Comparison of ENCODE assay signal across 8 cellular contexts in genomic region chr21:36319767-36320420, GRCh38. TPM values are rescaled to one million over a fixed set of nuclear protein-coding genes. Genes with fewer than 3 reads are reported as not detected.
DNase-seq lines count a peak whose midpoint lies in the region; ATAC-seq and TF ChIP-seq lines count a peak whose summit lies in the region.

Gene MORC3 (plus strand): TSS chr21:36320197. CDS start chr21:36320265, 68 bp downstream.

- no peak for TF ChIP-seq CTCF in epithelial cell of proximal tubule (conservative IDR thresholded peaks at IDR 0.05; ENCODE audit: low read depth, low read length)

- no peaks in the 10 kb centered on the region for H3K9me3 Mint-ChIP-seq in activated T-cell treated with anti-CD3 and anti-CD28 coated beads, Interleukin-2, amount 50 U/mL, for 24 hours

- peak within 1 kb of the TSS; percentile 92 for H3K4me3 ChIP-seq in epithelial cell of proximal tubule (ENCODE audit: low read depth, low read length)

- peaks cover 35% of the 10 kb centered on the region for H3K4me1 Mint-ChIP-seq in activated T-cell treated with anti-CD3 and anti-CD28 coated beads, Interleukin-2, amount 50 U/mL, for 24 hours (ENCODE audit: low read depth)

- H3K27me3 Mint-ChIP-seq in activated T-cell treated with anti-CD3 and anti-CD28 coated beads, Interleukin-2, amount 50 U/mL, for 24 hours = no peaks in the 10 kb centered on the region

- peak; percentile 98 for DNase-seq in DMS53 (lab: John Stamatoyannopoulos, UW)
- peak; percentile 100 for DNase-seq in KBM-7
- peak; percentile 99 for DNase-seq in activated T-cell treated with anti-CD3 and anti-CD28 coated beads, Interleukin-2, amount 50 U/mL, for 24 hours
- DNase-seq in epithelial cell of proximal tubule (ENCODE audit: low read depth) = peak; percentile 80
- peak; percentile 98 for DNase-seq in mucosa of gallbladder (ENCODE audit: low spot score)
- peak; percentile 95 to 96 for DNase-seq in stimulated activated CD8-positive, alpha-beta memory T cell treated with anti-CD3 and anti-CD28 coated beads, Interleukin-4, amount 100 ng/mL, for 4 hours (ENCODE audit: low read depth in 2 of 2, low spot score in 1 of 2)

- peak within 1 kb of the TSS; percentile 90 for H3K4me3 Mint-ChIP-seq in activated T-cell treated with anti-CD3 and anti-CD28 coated beads, Interleukin-2, amount 50 U/mL, for 24 hours

- in situ Hi-C loops in KBM-7 (cut with MboI; ENCODE audit: low pct_unique_long_range_greater_than_20kb, low sequenced_read_pairs) = no loop called here

- H3K36me3 Mint-ChIP-seq in activated T-cell treated with anti-CD3 and anti-CD28 coated beads, Interleukin-2, amount 50 U/mL, for 24 hours (ENCODE audit: low read depth) = peaks cover 34% of the 10 kb centered on the region

- ATAC-seq in GM21717 (IDR thresholded peaks at IDR 0.05; ENCODE audit: unreplicated experiment) = peak; percentile 85

- peak within 1 kb of the TSS; percentile 97 for H3K27ac Mint-ChIP-seq in activated T-cell treated with anti-CD3 and anti-CD28 coated beads, Interleukin-2, amount 50 U/mL, for 24 hours

TF ChIP-seq in PFSK-1, 5 proteins besides CTCF, POLR2A, EP300 and RAD21:
- TF ChIP-seq SIN3A (IDR thresholded peaks at IDR 0.05; ENCODE audit: borderline replicate concordance, insufficient read depth, low read length) = no peak
- peak; percentile 86 for TF ChIP-seq FOXP2 (optimal IDR thresholded peaks at IDR 0.05; ENCODE audit: borderline replicate concordance, extremely low read depth, extremely low read length, insufficient read depth)
- TF ChIP-seq POLR2AphosphoS5 (IDR thresholded peaks at IDR 0.05; ENCODE audit: low read depth, low read length) = peak; percentile 86
- peak; percentile 93 for TF ChIP-seq TAF1 (IDR thresholded peaks at IDR 0.05; ENCODE audit: borderline replicate concordance, insufficient read depth, low read length)
- TF ChIP-seq, protein P1, sequence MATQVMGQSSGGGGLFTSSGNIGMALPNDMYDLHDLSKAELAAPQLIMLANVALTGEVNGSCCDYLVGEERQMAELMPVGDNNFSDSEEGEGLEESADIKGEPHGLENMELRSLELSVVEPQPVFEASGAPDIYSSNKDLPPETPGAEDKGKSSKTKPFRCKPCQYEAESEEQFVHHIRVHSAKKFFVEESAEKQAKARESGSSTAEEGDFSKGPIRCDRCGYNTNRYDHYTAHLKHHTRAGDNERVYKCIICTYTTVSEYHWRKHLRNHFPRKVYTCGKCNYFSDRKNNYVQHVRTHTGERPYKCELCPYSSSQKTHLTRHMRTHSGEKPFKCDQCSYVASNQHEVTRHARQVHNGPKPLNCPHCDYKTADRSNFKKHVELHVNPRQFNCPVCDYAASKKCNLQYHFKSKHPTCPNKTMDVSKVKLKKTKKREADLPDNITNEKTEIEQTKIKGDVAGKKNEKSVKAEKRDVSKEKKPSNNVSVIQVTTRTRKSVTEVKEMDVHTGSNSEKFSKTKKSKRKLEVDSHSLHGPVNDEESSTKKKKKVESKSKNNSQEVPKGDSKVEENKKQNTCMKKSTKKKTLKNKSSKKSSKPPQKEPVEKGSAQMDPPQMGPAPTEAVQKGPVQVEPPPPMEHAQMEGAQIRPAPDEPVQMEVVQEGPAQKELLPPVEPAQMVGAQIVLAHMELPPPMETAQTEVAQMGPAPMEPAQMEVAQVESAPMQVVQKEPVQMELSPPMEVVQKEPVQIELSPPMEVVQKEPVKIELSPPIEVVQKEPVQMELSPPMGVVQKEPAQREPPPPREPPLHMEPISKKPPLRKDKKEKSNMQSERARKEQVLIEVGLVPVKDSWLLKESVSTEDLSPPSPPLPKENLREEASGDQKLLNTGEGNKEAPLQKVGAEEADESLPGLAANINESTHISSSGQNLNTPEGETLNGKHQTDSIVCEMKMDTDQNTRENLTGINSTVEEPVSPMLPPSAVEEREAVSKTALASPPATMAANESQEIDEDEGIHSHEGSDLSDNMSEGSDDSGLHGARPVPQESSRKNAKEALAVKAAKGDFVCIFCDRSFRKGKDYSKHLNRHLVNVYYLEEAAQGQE (IDR thresholded peaks at IDR 0.05; ENCODE audit: insufficient read depth in 1 of 2, low read depth in 2 of 2, low read length in 2 of 2) = 0 out of 4 replicates have a peak, but pooled peaks of 1 of the 2 experiments have one; percentile 47
TF ChIP-seq in PFSK-1: peak in this region for 4.

RNA-seq across cellular contexts. Expression of gene MORC3, which starts in this region (rescaled TPM):
- 9.8 TPM for polyA plus RNA-seq in PFSK-1 (2012; ENCODE audit: insufficient read length, low read depth)
- total RNA-seq in epithelial cell of proximal tubule (16.5 and 24.4 TPM in 2 replicates), mucosa of gallbladder (31.7 TPM)

Comparison
In these comparisons a context has a peak if more than half of its experiments do, and no peak if none do; other contexts are left out.
1. Peak in every context shown above with its lines: DNase-seq, ATAC-seq and H3K4me3 ChIP-seq.